Comparison of ENCODE assay signal across 1 cellular context in genomic region chr3:188947983-188948657, GRCh38.
TF ChIP-seq lines count a peak whose summit lies in the region.

No MANE protein-coding gene starts in this region.

TF ChIP-seq in HEK293, 187 proteins besides CTCF, POLR2A, EP300 and RAD21 (continued from another document):
- TF ChIP-seq HIC1 (tag by site-specific recombination; IDR thresholded peaks at IDR 0.05) (0 out of 2 replicates have a peak, but pooled peaks have one; percentile 22), ZNF341 (tag by site-specific recombination; IDR thresholded peaks at IDR 0.05; ENCODE audit: low read depth) (0 out of 2 replicates have a peak, but pooled peaks have one; percentile 11), SP3 (tag by site-specific recombination; IDR thresholded peaks at IDR 0.05) (0 out of 2 replicates have a peak, but pooled peaks have one; percentile 40), ZNF530 (tag by site-specific recombination; IDR thresholded peaks at IDR 0.05; ENCODE audit: low read depth) (no peak), GLIS2 (tag by site-specific recombination; IDR thresholded peaks at IDR 0.05) (0 out of 2 replicates have a peak, but pooled peaks have one; percentile 4), ZFP69B (tag by site-specific recombination; IDR thresholded peaks at IDR 0.05) (0 out of 2 replicates have a peak, but pooled peaks have one; percentile 14), YY1 (tag by site-specific recombination; IDR thresholded peaks at IDR 0.05) (peak; percentile 55; the same call in 1 of the 2 replicates), ZEB2 (tag by site-specific recombination; IDR thresholded peaks at IDR 0.05) (0 out of 2 replicates have a peak, but pooled peaks have one; percentile 35), ZNF692 (tag by site-specific recombination; IDR thresholded peaks at IDR 0.05) (0 out of 2 replicates have a peak, but pooled peaks have one; percentile 23), ZNF501 (tag by site-specific recombination; IDR thresholded peaks at IDR 0.05) (0 out of 2 replicates have a peak, but pooled peaks have one; percentile 38), ZNF626 (tag by site-specific recombination; IDR thresholded peaks at IDR 0.05) (no peak), WT1 (tag by site-specific recombination; IDR thresholded peaks at IDR 0.05) (0 out of 2 replicates have a peak, but pooled peaks have one; percentile 3), ZBTB20 (tag by site-specific recombination; IDR thresholded peaks at IDR 0.05) (peak; percentile 39; the same call in 1 of the 2 replicates), GFI1B (tag by site-specific recombination; IDR thresholded peaks at IDR 0.05) (no peak), ZNF518A (tag by site-specific recombination; conservative IDR thresholded peaks at IDR 0.05; ENCODE audit: low read depth) (no peak), ZNF660 (tag by site-specific recombination; IDR thresholded peaks at IDR 0.05) (peak; percentile 52; the same call in 1 of the 2 replicates)
